8 cellular contexts compared by ENCODE assay signal in the genomic region with DNA sequence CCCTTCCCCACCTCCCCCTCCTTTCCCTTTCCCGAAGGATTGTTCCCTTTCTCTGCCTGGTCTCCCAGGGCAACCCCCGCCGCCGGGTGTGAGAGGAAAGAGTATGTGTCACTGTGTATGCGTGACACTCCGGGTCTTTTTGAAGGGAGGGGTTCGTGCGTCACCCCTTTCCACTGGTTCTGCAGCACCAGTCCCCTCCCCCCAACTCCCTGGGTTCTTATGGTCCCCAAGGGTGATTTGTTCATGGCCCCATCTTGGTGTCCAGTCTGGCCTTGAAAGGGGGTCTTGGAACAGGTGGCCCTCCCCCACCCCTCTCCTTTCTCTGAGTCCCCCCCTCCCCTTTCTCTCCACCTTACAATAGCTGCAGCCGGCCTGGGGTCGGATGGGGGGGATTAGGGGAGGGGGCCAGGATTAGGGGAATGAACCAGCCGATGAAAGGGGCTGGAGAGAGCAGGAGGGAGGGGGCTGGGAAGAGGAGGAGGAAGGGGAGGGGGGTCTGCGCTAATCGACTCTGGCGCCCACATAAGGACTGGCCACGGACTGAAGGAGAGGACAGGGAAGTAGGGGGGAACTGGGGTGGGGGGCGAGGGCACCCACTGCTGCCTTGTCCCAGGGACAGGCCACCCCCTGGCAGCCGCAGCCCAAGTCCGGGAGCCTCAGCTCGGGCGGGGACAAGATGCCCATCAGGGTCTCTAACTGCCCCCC. TPM values are rescaled to one million over a fixed set of nuclear protein-coding genes. Genes with fewer than 3 reads are reported as not detected.
A peak's percentile ranks its signal among the peaks of the same experiment; 100 is the strongest.
DNase-seq lines count a peak whose midpoint lies in the region; ATAC-seq and TF ChIP-seq lines count a peak whose summit lies in the region.

No MANE protein-coding gene starts in this region.

- in situ Hi-C loops in mammary epithelial cell (cut with MboI; ENCODE audit: low sequenced_read_pairs in 2 of 2), result no loop called here

- H3K9me3 ChIP-seq in mammary epithelial cell (replicated peaks; ENCODE audit: insufficient read depth, low read length) (no peaks in the 10 kb centered on the region), mucosa of descending colon (no peaks in the 10 kb centered on the region)

- CTCF ChIA-PET in mammary epithelial cell (lab: Charles Lee; ENCODE audit: low non-redundant PET), result interaction anchor here (0.6 kb wide), 1 partner anchor 46 kb away, joined by 17 read pairs; no protein-coding TSS in a partner anchor

- H3K27ac ChIP-seq in HL-60 (replicated peaks) (no peak overlapping the region), mammary epithelial cell (ENCODE audit: insufficient read depth, low read depth, low read length) (no peak overlapping the region)

- DNase-seq in AG08395 (ENCODE audit: low spot score) (peak; percentile 78), HL-60 (ENCODE audit: low read depth in 1 of 2, low spot score in 1 of 2) (no peak), mammary epithelial cell (no peak), mucosa of descending colon (peak in 2 of 3 donors; percentile 50 to 63), cerebellar nuclear complex (lab: John Stamatoyannopoulos, UW) (no peak), HUDEP-2 (lab: John Stamatoyannopoulos, UW; ENCODE audit: unreplicated experiment in 76 of 76) (no peak)
- DNase-seq in effector CD4-positive, alpha-beta T cell, result no peak
- no peak for DNase-seq in activated CD4-positive, alpha-beta T cell treated with anti-CD3 and anti-CD28 coated beads for 48 hours

- H3K36me3 ChIP-seq in mammary epithelial cell (ENCODE audit: insufficient read depth, low read length), result peaks cover 9% of the 10 kb centered on the region
- no peaks in the 10 kb centered on the region for H3K36me3 ChIP-seq in mucosa of descending colon (ENCODE audit: low read depth)

- peaks cover 24% of the 10 kb centered on the region for H3K79me2 ChIP-seq in mammary epithelial cell (ENCODE audit: insufficient read depth, low read length)

- WGBS in mammary epithelial cell (ENCODE audit: low coverage, missing lambda C conversion rate), result 84% methylated on average over 8 of the region's 20 CpGs

- H3K4me3 ChIP-seq in HL-60 (replicated peaks; ENCODE audit: insufficient read depth, low read length) (peak overlapping the region; percentile 80), mammary epithelial cell (replicated peaks in 1 of 3; ENCODE audit: insufficient read depth in 1 of 3, low read depth in 2 of 3, low read length in 3 of 3) (peak overlapping the region in 2 of 3 experiments; percentile 36 to 91), mucosa of descending colon (no peak overlapping the region)

- peak overlapping the region; percentile 90 for H2AFZ ChIP-seq in mammary epithelial cell (ENCODE audit: low read depth, low read length)

- no TSS peak for BruUV-seq in mammary epithelial cell (replicated peaks; lab: Mats Ljungman, UMichigan)

- no peak overlapping the region for H3K9ac ChIP-seq in mammary epithelial cell (ENCODE audit: insufficient read depth, low read length)

- intact Hi-C loops in mammary epithelial cell (cut with micrococcal nuclease), result no loop called here
- intact Hi-C loops in mucosa of descending colon (cut with DNase I, micrococcal nuclease), result no loop called here

- TF ChIP-seq CTCF in HL-60 (IDR thresholded peaks at IDR 0.05; ENCODE audit: insufficient read depth, low read length), result no peak
- TF ChIP-seq CTCF in mammary epithelial cell (conservative IDR thresholded peaks at IDR 0.05 in 1 of 2, IDR thresholded peaks at IDR 0.05 in 1 of 2; ENCODE audit: extremely low read depth in 1 of 2, insufficient read depth in 1 of 2, low read depth in 1 of 2, low read length in 2 of 2), result no peak
- no peak for TF ChIP-seq CTCF in mucosa of descending colon (IDR thresholded peaks at IDR 0.05)

- H4K20me1 ChIP-seq in mammary epithelial cell (ENCODE audit: insufficient read depth, low read length), result no peaks in the 10 kb centered on the region

- H3K4me1 ChIP-seq in mammary epithelial cell (ENCODE audit: insufficient read depth, low read length) (peaks cover 31% of the 10 kb centered on the region), mucosa of descending colon (ENCODE audit: low read depth) (peaks cover 25% of the 10 kb centered on the region)

- dilution Hi-C loops in mammary epithelial cell (cut with HindIII; ENCODE audit: low sequenced_read_pairs), result no loop called here

- ATAC-seq in mucosa of descending colon, result no peak

- no peaks in the 10 kb centered on the region for H3K27me3 ChIP-seq in HL-60 (ENCODE audit: insufficient read depth, poor library complexity, severe bottlenecking)
- H3K27me3 ChIP-seq in mammary epithelial cell (ENCODE audit: insufficient read depth, low read length), result no peaks in the 10 kb centered on the region

- peak overlapping the region; percentile 96 for H3K4me2 ChIP-seq in mammary epithelial cell (ENCODE audit: insufficient read depth, low read depth, low read length)

RNA-seq across cellular contexts. Expression of gene RING1, which starts 1.3 kb away (rescaled TPM):
- 10 to 100 TPM; 13.0 to 31.8 TPM for total RNA-seq in mammary epithelial cell
- polyA plus RNA-seq in mammary epithelial cell, result 17.0 TPM
- 22.9 TPM for polyA minus RNA-seq in mammary epithelial cell
- total RNA-seq in mucosa of descending colon, result 10 to 100 TPM; 28.4 to 45.1 (median 30.3) TPM

RNA-seq across cellular contexts. Expression of gene HSD17B8, which starts 2.6 kb away (rescaled TPM):
- total RNA-seq in mammary epithelial cell, result 10 to 100 TPM in 1 of 2 donors, 1 to 10 TPM in 1; 4.7 to 16.0 TPM
- 25.7 TPM for polyA plus RNA-seq in mammary epithelial cell
- polyA minus RNA-seq in mammary epithelial cell, result 4.4 TPM
- 10 to 100 TPM; 12.3 to 23.2 (median 19.7) TPM for total RNA-seq in mucosa of descending colon

RNA-seq across cellular contexts. Expression of gene SLC39A7, which starts 6.3 kb away (rescaled TPM):
- total RNA-seq in mammary epithelial cell, result 10 to 100 TPM; 52.8 to 99.3 TPM
- 50.5 TPM for polyA plus RNA-seq in mammary epithelial cell
- 73.0 TPM for polyA minus RNA-seq in mammary epithelial cell
- total RNA-seq in mucosa of descending colon, result 100 to 1,000 TPM in 2 of 3 donors, 10 to 100 TPM in 1; 96.9 to 159 (median 106) TPM

RNA-seq across cellular contexts. Expression of gene RXRB, which starts 6.6 kb away (rescaled TPM):
- total RNA-seq in mammary epithelial cell, result 10 to 100 TPM; 15.0 to 30.7 TPM
- polyA plus RNA-seq in mammary epithelial cell, result 24.8 TPM
- 31.6 TPM for polyA minus RNA-seq in mammary epithelial cell
- total RNA-seq in mucosa of descending colon, result 10 to 100 TPM; 45.4 to 51.1 (median 51.1) TPM

RNA-seq across cellular contexts. Expression of gene COL11A2, which starts 14.7 kb away (rescaled TPM):
- total RNA-seq in mammary epithelial cell (under 1 TPM; 0.17 to 0.45 TPM), mucosa of descending colon (1 to 10 TPM in 1 of 3 donors, under 1 TPM in 2; 0.27 to 1.1 (median 0.52) TPM)
- 0.12 TPM for polyA plus RNA-seq in mammary epithelial cell
- polyA minus RNA-seq in mammary epithelial cell, result not detected

Comparison
In these comparisons a context has a peak if more than half of its experiments do, and no peak if none do; other contexts are left out.
1. DNase-seq: peak in AG08395 (single experiment) and mucosa of descending colon (2 of 3); none in HL-60 (0 of 2), mammary epithelial cell (single experiment), cerebellar nuclear complex (0 of 2), HUDEP-2 (0 of 76), effector CD4-positive, alpha-beta T cell (single experiment) and activated CD4-positive, alpha-beta T cell treated with anti-CD3 and anti-CD28 coated beads for 48 hours (single experiment).